Comparison of ENCODE assay signal across 7 cellular contexts in the genomic region with DNA sequence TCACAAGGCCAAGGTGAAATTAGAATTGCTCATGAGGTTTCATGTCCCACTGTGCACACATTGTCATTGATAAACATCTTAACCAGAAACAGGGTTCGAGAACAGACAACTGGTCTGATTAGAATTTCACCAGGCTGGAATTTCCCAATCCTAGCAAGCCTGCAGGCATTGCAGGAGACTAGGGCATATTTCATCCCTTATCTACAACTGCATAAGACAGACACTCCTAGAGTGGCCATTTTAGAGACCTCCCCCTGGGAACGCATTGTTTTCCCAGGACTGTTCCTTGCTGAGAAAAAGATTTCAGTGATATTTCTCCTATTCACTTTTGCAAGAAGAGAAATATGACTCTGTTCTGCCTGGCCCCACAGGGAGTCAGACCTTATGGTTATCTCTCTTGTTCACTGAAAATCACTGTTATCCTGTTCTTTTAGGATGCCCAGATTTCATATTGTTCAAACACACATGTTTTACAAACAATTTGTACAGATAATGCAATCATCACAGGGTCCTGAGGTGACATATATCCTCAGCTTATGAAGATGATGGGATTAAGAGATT.
DNase-seq lines count a peak whose midpoint lies in the region; ATAC-seq, FAIRE-seq and TF ChIP-seq lines count a peak whose summit lies in the region.
"Not testable (repeated sequence)": the region's sequence is repeated elsewhere in the genome, so short reads cannot be mapped to it uniquely, and the experiment has no call there.

No MANE protein-coding gene starts in this region.

- not testable (repeated sequence) for H4K20me1 ChIP-seq in GM23338 (replicated peaks; ENCODE audit: insufficient read depth); H1 (replicated peaks in 1 of 2; ENCODE audit: control insufficient read depth in 1 of 2, insufficient read depth in 2 of 2, low read length in 2 of 2); HepG2 (ENCODE audit: insufficient read depth, low read length)

- H3K36me3 ChIP-seq in GM23338 (ENCODE audit: insufficient read depth); adipocyte (ENCODE audit: control insufficient read depth, insufficient read depth, low read length, severe bottlenecking); H1 (ENCODE audit: control insufficient read depth in 2 of 4, insufficient read depth in 4 of 4, low read length in 3 of 4); HepG2 (replicated peaks in 1 of 2; ENCODE audit: control insufficient read depth in 1 of 2, insufficient read depth in 2 of 2, low read length in 2 of 2): not testable (repeated sequence)

- H3K27ac ChIP-seq in GM23338 (ENCODE audit: low read depth); H1 (ENCODE audit: low read depth, low read length); HepG2 (ENCODE audit: extremely low read length, insufficient read depth, low read length): not testable (repeated sequence)

- H3K4me1 ChIP-seq in GM23338 (ENCODE audit: insufficient read depth); adipocyte (ENCODE audit: control insufficient read depth, insufficient read depth, low read length); H1 (replicated peaks in 1 of 4; ENCODE audit: control insufficient read depth in 3 of 4, insufficient read depth in 4 of 4, low read length in 3 of 4); HepG2 (ENCODE audit: insufficient read depth, low read length): not testable (repeated sequence)

- H2AFZ ChIP-seq in GM23338; H1 (ENCODE audit: low read length); HepG2 (ENCODE audit: low read length): not testable (repeated sequence)

- not testable (repeated sequence) for H2BK120ac ChIP-seq in H1 (replicated peaks; ENCODE audit: low read depth, low read length)

- H3K14ac ChIP-seq in H1 (ENCODE audit: insufficient read length), result not testable (repeated sequence)

- H3K36me3 Mint-ChIP-seq in GM23338 (ENCODE audit: low read depth), result not testable (repeated sequence)

- not testable (repeated sequence) for H4K5ac ChIP-seq in H1 (ENCODE audit: insufficient read length, low read depth, low read length)

- H3K9me2 ChIP-seq in GM23338 (ENCODE audit: insufficient read depth), result not testable (repeated sequence)

- not testable (repeated sequence) for H3K4me1 Mint-ChIP-seq in GM23338

- not testable (repeated sequence) for H3K18ac ChIP-seq in H1 (ENCODE audit: extremely low read depth, low read length)

- not testable (repeated sequence) for H3K27ac Mint-ChIP-seq in GM23338

- H3K4me2 ChIP-seq in GM23338; H1 (ENCODE audit: insufficient read depth in 1 of 2, low read depth in 2 of 2, low read length in 2 of 2); HepG2 (ENCODE audit: low read depth, low read length): not testable (repeated sequence)

- not testable (repeated sequence) for H3K23ac ChIP-seq in H1 (ENCODE audit: insufficient read length)

- BruUV-seq in HepG2 (replicated peaks; lab: Mats Ljungman, UMichigan), result not testable (repeated sequence)

- not testable (repeated sequence) for TF ChIP-seq RAD21 in H1 (IDR thresholded peaks at IDR 0.05 in 1 of 2, conservative IDR thresholded peaks at IDR 0.05 in 1 of 2; ENCODE audit: low read depth in 2 of 2, low read length in 2 of 2); HepG2 (CRISPR knock-in tag; IDR thresholded peaks at IDR 0.05)

- H2BK20ac ChIP-seq in H1 (ENCODE audit: low read length), result not testable (repeated sequence)

- H3K4me3 ChIP-seq in GM23338; adipocyte (ENCODE audit: low read length); H1 (ENCODE audit: extremely low read depth in 1 of 4, insufficient read depth in 2 of 4, low read depth in 3 of 4, low read length in 4 of 4); HepG2 (replicated peaks in 1 of 3; ENCODE audit: insufficient read depth in 1 of 3, low read depth in 2 of 3, low read length in 3 of 3): not testable (repeated sequence)

- in situ Hi-C loops in KBM-7 (cut with MboI; ENCODE audit: low pct_unique_long_range_greater_than_20kb, low sequenced_read_pairs); HepG2 (cut with HindIII; ENCODE audit: extremely low pct_ligation_motif_present, low pct_unique_long_range_greater_than_20kb): not testable (repeated sequence)

- H3K79me2 ChIP-seq in GM23338 (replicated peaks; ENCODE audit: insufficient read depth); H1 (ENCODE audit: control insufficient read depth in 1 of 2, insufficient read depth in 2 of 2, low read length in 2 of 2); HepG2 (ENCODE audit: insufficient read depth, low read length): not testable (repeated sequence)

- WGBS in H1 (ENCODE audit: extremely low coverage in 1 of 2, insufficient coverage in 1 of 2, insufficient read length in 1 of 2, insufficient replicate concordance in 2 of 2, low coverage in 1 of 2, low lambda C conversion rate in 2 of 2, missing lambda C conversion rate in 1 of 2), 2 experiments, result 96% methylated on average over 2 of the region's 2 CpGs; no CpG with 5 or more reads in 1 of the 2 experiments
- WGBS in HepG2 (ENCODE audit: low lambda C conversion rate), result 22% methylated on average over 2 of the region's 2 CpGs

- intact Hi-C loops in HepG2 (cut with micrococcal nuclease; ENCODE audit: unreplicated experiment), result not testable (repeated sequence)

- peak in 1 of 2 experiments; percentile 96; a peak in 1 of 3 replicates for TF ChIP-seq EP300 in H1 (IDR thresholded peaks at IDR 0.05; ENCODE audit: borderline replicate concordance in 1 of 2, low read depth in 2 of 2, low read length in 2 of 2)
- TF ChIP-seq EP300 in HepG2 (IDR thresholded peaks at IDR 0.05; ENCODE audit: low read depth in 2 of 2, low read length in 2 of 2); HepG2 (CRISPR knock-in tag; IDR thresholded peaks at IDR 0.05; ENCODE audit: borderline replicate concordance): not testable (repeated sequence)

- H3F3A ChIP-seq in GM23338 (replicated peaks; ENCODE audit: low read depth), result not testable (repeated sequence)

- H3K23me2 ChIP-seq in H1 (ENCODE audit: low read depth, low read length), result not testable (repeated sequence)

- not testable (repeated sequence) for H4K8ac ChIP-seq in H1 (ENCODE audit: extremely low read depth, insufficient read depth, low read length)

- H3K9ac ChIP-seq in adipocyte (ENCODE audit: low read length); H1 (replicated peaks in 1 of 4; ENCODE audit: extremely low read depth in 1 of 4, low read depth in 3 of 4, low read length in 3 of 4); HepG2 (ENCODE audit: insufficient read depth, low read depth, low read length): not testable (repeated sequence)

- not testable (repeated sequence) for H3K56ac ChIP-seq in H1 (replicated peaks; ENCODE audit: insufficient read length, low read depth, low read length)

- not testable (repeated sequence) for FAIRE-seq in H1 (lab: Jason Lieb, UNC); HepG2 (lab: Jason Lieb, UNC)

- not testable (repeated sequence) for TF ChIP-seq CTCF in GM23338 (conservative IDR thresholded peaks at IDR 0.05; ENCODE audit: low read depth in 2 of 2); H1 (IDR thresholded peaks at IDR 0.05; ENCODE audit: control extremely low read depth in 1 of 3, insufficient read depth in 1 of 3, low read depth in 1 of 3, low read length in 3 of 3); HepG2 (CRISPR knock-in tag; IDR thresholded peaks at IDR 0.05)

- POLR2A ChIA-PET in H1 (lab: Charles Lee; ENCODE audit: partially characterized antibody); HepG2 (lab: Yijun Ruan, JAX): not testable (repeated sequence)

- not testable (repeated sequence) for H3K4me3 Mint-ChIP-seq in GM23338

- not testable (repeated sequence) for H4K91ac ChIP-seq in H1 (replicated peaks; ENCODE audit: insufficient read length, low read length)

- not testable (repeated sequence) for H2AK5ac ChIP-seq in H1 (ENCODE audit: low read depth, low read length)

- not testable (repeated sequence) for H2BK5ac ChIP-seq in H1 (ENCODE audit: low read depth, low read length)

- H3K79me1 ChIP-seq in H1 (ENCODE audit: low read depth, low read length), result not testable (repeated sequence)

- peaks cover 36% of the 10 kb centered on the region for H3K9me3 ChIP-seq in adipocyte (ENCODE audit: control insufficient read depth, low read length)
- H3K9me3 ChIP-seq in H1 (ENCODE audit: insufficient read depth in 2 of 2, low read depth in 1 of 2, low read length in 1 of 2), result peaks cover 18 to 19% of the 10 kb centered on the region in 2 experiments
- H3K9me3 ChIP-seq in HepG2 (ENCODE audit: low read length), result peaks cover 25% of the 10 kb centered on the region; the same call in 1 of the 2 replicates

- TF ChIP-seq POLR2A in H1 (IDR thresholded peaks at IDR 0.05; ENCODE audit: control extremely low read depth in 1 of 2, low read depth in 2 of 2, low read length in 2 of 2); HepG2 (IDR thresholded peaks at IDR 0.05; ENCODE audit: insufficient read depth in 1 of 2, low read depth in 2 of 2, low read length in 2 of 2): not testable (repeated sequence)

- not testable (repeated sequence) for H3K27me3 ChIP-seq in GM23338 (ENCODE audit: insufficient read depth); adipocyte (replicated peaks; ENCODE audit: control insufficient read depth, insufficient read depth, low read length); H1 (replicated peaks in 1 of 4; ENCODE audit: control insufficient read depth in 3 of 4, extremely low read depth in 1 of 4, insufficient read depth in 3 of 4, low read length in 3 of 4); HepG2 (ENCODE audit: control insufficient read depth in 1 of 2, insufficient read depth in 2 of 2, low read length in 2 of 2)

- H2BK15ac ChIP-seq in H1 (ENCODE audit: low read length), result not testable (repeated sequence)

- H2BK12ac ChIP-seq in H1 (ENCODE audit: low read depth, low read length), result not testable (repeated sequence)

- not testable (repeated sequence) for H3K4ac ChIP-seq in H1 (replicated peaks; ENCODE audit: insufficient read length, low read depth, low read length)

- peak; percentile 20 for DNase-seq in D341Med (ENCODE audit: low spot score)
- peak; percentile 18 for DNase-seq in GM23338 (ENCODE audit: low spot score)
- peak; percentile 11 for DNase-seq in KBM-7
- peak; percentile 40 for DNase-seq in NCI-H82 (lab: John Stamatoyannopoulos, UW)
- DNase-seq in adipocyte (ENCODE audit: low read depth), result peak; percentile 0
- not testable (repeated sequence) for DNase-seq in H1 (ENCODE audit: low read depth in 1 of 2, low spot score in 2 of 2); HepG2 (ENCODE audit: low spot score)

- peaks cover 61% of the 10 kb centered on the region for H3K9me3 Mint-ChIP-seq in GM23338

- ATAC-seq in GM23338, HepG2: not testable (repeated sequence)

- H3K27me3 Mint-ChIP-seq in GM23338 (ENCODE audit: insufficient read depth, low read depth, poor library complexity), result not testable (repeated sequence)

- CTCF ChIA-PET in H1 (lab: Charles Lee; ENCODE audit: partially characterized antibody); HepG2 (lab: Yijun Ruan, JAX; ENCODE audit: low intra/inter-chr PET ratio, low total read pairs): not testable (repeated sequence)
